In the genomic region with DNA sequence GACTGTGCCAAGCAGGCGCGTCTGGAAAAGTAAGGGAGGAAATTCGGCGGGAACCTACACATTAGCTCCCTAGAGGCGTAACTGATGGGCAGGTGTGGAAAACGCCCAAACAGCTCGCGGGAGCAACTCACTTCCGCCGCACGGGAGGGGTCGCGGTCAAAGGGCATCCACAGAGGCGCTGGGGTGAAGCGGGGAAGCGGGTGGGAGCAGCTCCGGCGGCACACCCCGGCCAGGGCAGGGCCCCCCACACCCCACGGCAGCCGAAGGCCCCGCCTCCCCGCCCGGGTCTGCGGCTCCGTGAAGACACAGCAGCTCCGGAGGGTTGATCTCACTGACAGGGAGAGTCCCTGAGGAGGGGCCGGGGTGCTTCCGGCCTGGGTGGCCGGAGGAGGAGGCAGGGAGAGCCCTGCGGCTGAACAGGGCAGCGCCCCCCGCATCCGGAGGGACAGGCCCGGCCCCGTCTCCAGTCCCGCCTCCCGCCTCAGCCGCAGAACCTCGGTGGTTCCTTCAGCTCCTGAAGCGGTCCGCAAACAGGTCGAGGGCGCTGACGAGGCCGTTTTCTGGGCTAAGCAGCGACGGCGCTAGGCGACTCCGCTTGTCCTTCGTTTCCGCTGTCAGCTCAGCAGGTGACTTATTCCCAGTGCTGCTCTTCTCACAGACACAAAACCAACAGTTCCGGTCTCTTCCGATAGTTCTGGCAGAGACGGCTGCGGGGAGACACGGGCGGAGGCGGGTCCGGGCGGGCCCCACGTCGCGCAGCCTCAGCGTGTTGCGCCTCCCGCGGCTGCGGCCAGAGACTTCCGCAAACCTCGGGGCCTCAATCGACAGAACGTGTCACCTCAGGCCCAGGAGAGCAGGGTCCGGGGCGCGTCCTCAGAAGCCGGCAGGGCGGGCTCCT, we compare ENCODE assay signal across 8 cellular contexts.
DNase-seq lines count a peak whose midpoint lies in the region; ATAC-seq, FAIRE-seq and TF ChIP-seq lines count a peak whose summit lies in the region.

No MANE protein-coding gene starts in this region.

- H3K4me1 ChIP-seq in K562 (replicated peaks in 1 of 2; ENCODE audit: control insufficient read depth in 2 of 2, insufficient read depth in 2 of 2, low read length in 2 of 2) (peaks cover 0 to 26% of the 10 kb centered on the region in 2 experiments; a peak in 1 of 5 replicates), suprapubic skin (peaks cover 9% of the 10 kb centered on the region)

- peak overlapping the region; percentile 90 for H3K4me3 Mint-ChIP-seq in natural killer cell

- in situ Hi-C loops in K562 (cut with MboI), result no loop called here

- peaks cover 80 to 97% of the 10 kb centered on the region in 2 experiments for H3K27me3 ChIP-seq in K562 (ENCODE audit: control insufficient read depth in 2 of 2, insufficient read depth in 2 of 2, low read length in 2 of 2)
- no peaks in the 10 kb centered on the region for H3K27me3 ChIP-seq in suprapubic skin

- H3K27ac Mint-ChIP-seq in natural killer cell, result peak overlapping the region; percentile 64 to 86

- no peaks in the 10 kb centered on the region for H3K9me1 ChIP-seq in K562 (ENCODE audit: control insufficient read depth, insufficient read depth, low read length)

- H3K36me3 Mint-ChIP-seq in natural killer cell, result no peaks in the 10 kb centered on the region

- H3K27me3 Mint-ChIP-seq in natural killer cell (ENCODE audit: low read depth in 2 of 2), result no peaks in the 10 kb centered on the region

- H3K27ac ChIP-seq in K562 (ENCODE audit: extremely low read depth, low read depth, low read length) (no peak overlapping the region), suprapubic skin (no peak overlapping the region), caudate nucleus (ENCODE audit: low read depth, low read length) (no peak overlapping the region)

- TF ChIP-seq POLR2A in K562 (conservative IDR thresholded peaks at IDR 0.05), result no peak
- no peak for TF ChIP-seq POLR2A in suprapubic skin (IDR thresholded peaks at IDR 0.05)

- H4K20me1 ChIP-seq in K562 (replicated peaks; ENCODE audit: control insufficient read depth, insufficient read depth, low read length), result peaks cover 17% of the 10 kb centered on the region; the same call in 1 of the 2 replicates

- H3K9me3 ChIP-seq in K562 (replicated peaks; ENCODE audit: control insufficient read depth, insufficient read depth, low read depth, low read length) (no peaks in the 10 kb centered on the region), suprapubic skin (no peaks in the 10 kb centered on the region)

- CTCF ChIA-PET in K562 (lab: Yijun Ruan, JAX; ENCODE audit: low intra/inter-chr PET ratio), result no interaction called here

- peak; percentile 56 for DNase-seq in T-helper 9 cell
- DNase-seq in K562 (ENCODE audit: extremely low read depth in 1 of 4, low spot score in 3 of 4), result no peak
- peak; percentile 51 for DNase-seq in natural killer cell
- no peak for DNase-seq in suprapubic skin (ENCODE audit: low spot score in 2 of 2)
- DNase-seq in H4 (ENCODE audit: low spot score), result no peak
- no peak for DNase-seq in SKM-1 treated with dmso at 0.1 percent for 144 hours (lab: John Stamatoyannopoulos, UW; ENCODE audit: unreplicated experiment)
- DNase-seq in caudate nucleus (lab: John Stamatoyannopoulos, UW), result no peak

- no peaks in the 10 kb centered on the region for H3K79me2 ChIP-seq in K562 (ENCODE audit: control insufficient read depth, insufficient read depth, low read length)

- POLR2A ChIA-PET in K562 (lab: Yijun Ruan, JAX), result interaction anchor here (0.6 to 1.6 kb wide), 3 partner anchors 11 to 107 kb away, joined by 3 to 5 read pairs (median 4); no protein-coding TSS in a partner anchor

- no peak for TF ChIP-seq RAD21 in K562 (CRISPR knock-in tag; conservative IDR thresholded peaks at IDR 0.05 in 1 of 2, IDR thresholded peaks at IDR 0.05 in 1 of 2)

- ATAC-seq in GM21825 (IDR thresholded peaks at IDR 0.05; ENCODE audit: unreplicated experiment), result peak; percentile 71
- ATAC-seq in K562, result peak; percentile 17; the same call in 1 of the 3 replicates
- peak; percentile 77 to 82 (median 78) for ATAC-seq in natural killer cell

- no peak for FAIRE-seq in K562 (lab: Jason Lieb, UNC)

- H3K36me3 ChIP-seq in K562 (ENCODE audit: control insufficient read depth, insufficient read depth, low read length), result no peaks in the 10 kb centered on the region
- H3K36me3 ChIP-seq in suprapubic skin, result no peaks in the 10 kb centered on the region

- no peak for TF ChIP-seq CTCF in K562 (IDR thresholded peaks at IDR 0.05 in 2 of 3, conservative IDR thresholded peaks at IDR 0.05 in 1 of 3; ENCODE audit: insufficient read depth in 2 of 3, low read depth in 1 of 3, low read length in 3 of 3)
- no peak for TF ChIP-seq CTCF in natural killer cell (IDR thresholded peaks at IDR 0.05)
- TF ChIP-seq CTCF in suprapubic skin (IDR thresholded peaks at IDR 0.05), result no peak

- BruUV-seq in K562 (replicated peaks; lab: Mats Ljungman, UMichigan), result no TSS peak

- H3K4me3 ChIP-seq in K562, result no peak overlapping the region
- H3K4me3 ChIP-seq in suprapubic skin, result peak overlapping the region; percentile 46

- H2AFZ ChIP-seq in K562 (ENCODE audit: low read depth, low read length), result peak overlapping the region; percentile 17; the same call in 1 of the 2 replicates

- WGBS in K562 (ENCODE audit: insufficient coverage, low coverage, missing lambda C conversion rate), result 24% methylated on average over 78 of the region's 79 CpGs
- WGBS in suprapubic skin, result no CpG with 5 or more reads among the region's 79 CpGs

- no peak for TF ChIP-seq EP300 in K562 (IDR thresholded peaks at IDR 0.05; ENCODE audit: low read length)
- no peak for TF ChIP-seq EP300 in suprapubic skin (IDR thresholded peaks at IDR 0.05)

- H3K9me3 Mint-ChIP-seq in natural killer cell, result no peaks in the 10 kb centered on the region

- peaks cover 7 to 26% of the 10 kb centered on the region in 2 donors for H3K4me1 Mint-ChIP-seq in natural killer cell

- H3K9ac ChIP-seq in K562 (ENCODE audit: insufficient read depth in 1 of 2, low read depth in 2 of 2, low read length in 2 of 2), result no peak overlapping the region

- H3K4me2 ChIP-seq in K562 (ENCODE audit: insufficient read depth, low read length), result no peak overlapping the region

- intact Hi-C loops in K562 (cut with micrococcal nuclease), result no loop called here
- intact Hi-C loops in natural killer cell (cut with micrococcal nuclease), result no loop called here

TF ChIP-seq in K562, 482 proteins besides CTCF, POLR2A, EP300 and RAD21 (continues in another document):
- TF ChIP-seq CREB1 (IDR thresholded peaks at IDR 0.05) (no peak), CREB1 (CRISPR knock-in tag; IDR thresholded peaks at IDR 0.05) (no peak), ATF7 (IDR thresholded peaks at IDR 0.05) (no peak), SUPT5H (IDR thresholded peaks at IDR 0.05) (no peak), RBM14 (IDR thresholded peaks at IDR 0.05; ENCODE audit: borderline replicate concordance, insufficient read depth, low read depth, low read length) (0 out of 2 replicates have a peak, but pooled peaks have one; percentile 69)
- TF ChIP-seq, protein P1, sequence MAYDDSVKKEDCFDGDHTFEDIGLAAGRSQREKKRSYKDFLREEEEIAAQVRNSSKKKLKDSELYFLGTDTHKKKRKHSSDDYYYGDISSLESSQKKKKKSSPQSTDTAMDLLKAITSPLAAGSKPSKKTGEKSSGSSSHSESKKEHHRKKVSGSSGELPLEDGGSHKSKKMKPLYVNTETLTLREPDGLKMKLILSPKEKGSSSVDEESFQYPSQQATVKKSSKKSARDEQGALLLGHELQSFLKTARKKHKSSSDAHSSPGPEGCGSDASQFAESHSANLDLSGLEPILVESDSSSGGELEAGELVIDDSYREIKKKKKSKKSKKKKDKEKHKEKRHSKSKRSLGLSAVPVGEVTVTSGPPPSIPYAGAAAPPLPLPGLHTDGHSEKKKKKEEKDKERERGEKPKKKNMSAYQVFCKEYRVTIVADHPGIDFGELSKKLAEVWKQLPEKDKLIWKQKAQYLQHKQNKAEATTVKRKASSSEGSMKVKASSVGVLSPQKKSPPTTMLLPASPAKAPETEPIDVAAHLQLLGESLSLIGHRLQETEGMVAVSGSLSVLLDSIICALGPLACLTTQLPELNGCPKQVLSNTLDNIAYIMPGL (CRISPR knock-in tag; IDR thresholded peaks at IDR 0.05), result no peak
- TF ChIP-seq, protein P2, sequence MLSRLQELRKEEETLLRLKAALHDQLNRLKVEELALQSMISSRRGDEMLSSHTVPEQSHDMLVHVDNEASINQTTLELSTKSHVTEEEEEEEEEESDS (CRISPR knock-in tag; IDR thresholded peaks at IDR 0.05), result no peak
- TF ChIP-seq, protein P3, sequence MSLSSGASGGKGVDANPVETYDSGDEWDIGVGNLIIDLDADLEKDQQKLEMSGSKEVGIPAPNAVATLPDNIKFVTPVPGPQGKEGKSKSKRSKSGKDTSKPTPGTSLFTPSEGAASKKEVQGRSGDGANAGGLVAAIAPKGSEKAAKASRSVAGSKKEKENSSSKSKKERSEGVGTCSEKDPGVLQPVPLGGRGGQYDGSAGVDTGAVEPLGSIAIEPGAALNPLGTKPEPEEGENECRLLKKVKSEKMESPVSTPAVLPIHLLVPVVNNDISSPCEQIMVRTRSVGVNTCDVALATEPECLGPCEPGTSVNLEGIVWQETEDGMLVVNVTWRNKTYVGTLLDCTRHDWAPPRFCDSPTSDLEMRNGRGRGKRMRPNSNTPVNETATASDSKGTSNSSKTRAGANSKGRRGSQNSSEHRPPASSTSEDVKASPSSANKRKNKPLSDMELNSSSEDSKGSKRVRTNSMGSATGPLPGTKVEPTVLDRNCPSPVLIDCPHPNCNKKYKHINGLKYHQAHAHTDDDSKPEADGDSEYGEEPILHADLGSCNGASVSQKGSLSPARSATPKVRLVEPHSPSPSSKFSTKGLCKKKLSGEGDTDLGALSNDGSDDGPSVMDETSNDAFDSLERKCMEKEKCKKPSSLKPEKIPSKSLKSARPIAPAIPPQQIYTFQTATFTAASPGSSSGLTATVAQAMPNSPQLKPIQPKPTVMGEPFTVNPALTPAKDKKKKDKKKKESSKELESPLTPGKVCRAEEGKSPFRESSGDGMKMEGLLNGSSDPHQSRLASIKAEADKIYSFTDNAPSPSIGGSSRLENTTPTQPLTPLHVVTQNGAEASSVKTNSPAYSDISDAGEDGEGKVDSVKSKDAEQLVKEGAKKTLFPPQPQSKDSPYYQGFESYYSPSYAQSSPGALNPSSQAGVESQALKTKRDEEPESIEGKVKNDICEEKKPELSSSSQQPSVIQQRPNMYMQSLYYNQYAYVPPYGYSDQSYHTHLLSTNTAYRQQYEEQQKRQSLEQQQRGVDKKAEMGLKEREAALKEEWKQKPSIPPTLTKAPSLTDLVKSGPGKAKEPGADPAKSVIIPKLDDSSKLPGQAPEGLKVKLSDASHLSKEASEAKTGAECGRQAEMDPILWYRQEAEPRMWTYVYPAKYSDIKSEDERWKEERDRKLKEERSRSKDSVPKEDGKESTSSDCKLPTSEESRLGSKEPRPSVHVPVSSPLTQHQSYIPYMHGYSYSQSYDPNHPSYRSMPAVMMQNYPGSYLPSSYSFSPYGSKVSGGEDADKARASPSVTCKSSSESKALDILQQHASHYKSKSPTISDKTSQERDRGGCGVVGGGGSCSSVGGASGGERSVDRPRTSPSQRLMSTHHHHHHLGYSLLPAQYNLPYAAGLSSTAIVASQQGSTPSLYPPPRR (CRISPR knock-in tag; IDR thresholded peaks at IDR 0.05; ENCODE audit: borderline replicate concordance), result no peak

Comparison
In these comparisons a context has a peak if more than half of its experiments do, and no peak if none do; other contexts are left out.
1. ATAC-seq: peak in every context shown above with its lines; median percentile 78 in natural killer cell; 71 in GM21825; 17 in K562.
2. DNase-seq: peak in T-helper 9 cell (single experiment) and natural killer cell (single experiment); none in K562 (0 of 4), suprapubic skin (0 of 2), H4 (single experiment), SKM-1 treated with dmso at 0.1 percent for 144 hours (single experiment) and caudate nucleus (0 of 61).